Comparison of ENCODE assay signal across 12 cellular contexts in the genomic region with DNA sequence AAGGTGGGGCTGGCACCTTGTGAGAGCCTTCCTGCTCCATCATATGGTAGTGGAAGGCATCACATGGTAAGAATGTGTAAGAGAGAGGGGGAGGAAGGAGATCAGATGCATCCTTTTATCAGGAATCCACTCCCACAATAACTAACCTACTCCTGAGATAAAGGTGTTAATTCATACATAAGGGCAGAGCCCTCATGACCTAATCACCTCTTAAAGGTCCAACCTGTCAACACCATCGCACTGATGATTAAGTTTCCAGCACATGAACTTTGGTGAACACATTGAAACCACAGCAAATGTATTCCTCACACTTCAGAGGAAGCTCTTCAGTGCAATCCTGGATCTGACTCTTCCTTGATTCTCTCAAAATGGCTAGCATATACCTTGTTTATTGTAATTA. TPM values are rescaled to one million over a fixed set of nuclear protein-coding genes. Genes with fewer than 3 reads are reported as not detected.
"Had no signal": no experiment of that assay in that cellular context is flagged by ENCODE, and none has a peak within 500 bp of the region (broad histone marks: within the 10 kb centered on the region; RNA-seq: fewer than 3 reads in every experiment).

No MANE protein-coding gene starts in this region.

- H3K9ac ChIP-seq: GM23248, KMS-11 had no signal

- H2AFZ ChIP-seq: GM23248 had no signal

- H3K9me3 ChIP-seq: HAP-1 had no signal

- H3K4me1 ChIP-seq: HAP-1 had no signal

- DNase-seq: GM23248, GOT3, H7, HFFc6, IMR-90, KBM-7 had no signal

- H3K4me3 ChIP-seq: GM23248, HAP-1 had no signal

- FAIRE-seq: HTR-8/SVneo had no signal

- H3K36me3 ChIP-seq: HAP-1 had no signal

- ATAC-seq: HCT116 had no signal

- H3K27ac ChIP-seq: GM23248, KMS-11 had no signal

- H3K27ac Mint-ChIP-seq: HFFc6 had no signal

- H3K4me2 ChIP-seq: KMS-11 had no signal

- H3K4me3 Mint-ChIP-seq: HFFc6 had no signal

RNA-seq across cellular contexts. Expression of gene PLSCR2, which starts 55.4 kb away (rescaled TPM):
- total RNA-seq: GM23248, H4, HFFc6, HT-29, IMR-90 had no signal
- polyA plus RNA-seq: GM23248, IMR-90 had no signal
